1 cellular context compared by ENCODE assay signal in the genomic region with DNA sequence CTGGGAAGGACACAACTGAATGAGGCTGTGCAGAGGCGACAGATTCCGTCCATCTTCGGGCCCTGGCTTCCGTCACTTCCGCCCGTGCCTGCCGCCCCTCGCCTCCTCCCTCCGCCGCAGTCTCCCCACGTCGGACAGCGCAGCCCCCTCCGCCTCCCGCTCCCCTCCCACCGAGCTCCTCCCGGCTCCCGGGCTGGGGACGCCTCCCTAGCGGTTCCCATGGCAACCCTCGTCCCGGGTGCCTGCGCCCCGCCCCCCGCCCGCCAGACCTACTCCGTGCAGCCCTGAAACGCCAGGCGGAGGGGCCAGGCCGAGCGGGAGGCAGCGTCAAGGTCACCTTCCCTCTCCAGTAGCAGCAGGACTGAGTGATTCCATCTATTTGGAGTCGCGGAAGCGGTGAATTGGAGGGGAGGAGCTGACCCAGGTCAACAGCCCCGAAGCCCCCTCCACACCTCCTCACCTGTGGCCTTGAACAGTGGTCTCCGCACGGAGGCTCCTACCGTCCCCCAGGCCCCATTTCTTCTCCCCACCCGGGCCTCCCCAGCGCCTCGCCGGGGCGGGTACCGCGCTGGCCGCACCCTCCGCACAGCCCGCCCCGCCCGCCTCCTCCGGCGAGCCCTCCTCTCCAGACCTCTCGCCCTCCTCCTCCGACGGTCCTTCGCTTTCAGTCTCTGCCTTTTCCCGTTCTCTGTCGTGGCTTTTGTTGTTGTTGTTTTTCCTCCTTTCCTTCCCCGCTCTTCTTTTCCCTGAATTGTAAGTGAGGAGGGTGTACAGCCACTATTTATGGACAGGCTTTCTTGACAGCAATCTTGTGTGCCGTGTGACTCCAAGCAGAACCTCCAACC.
TF ChIP-seq lines count a peak whose summit lies in the region.

No MANE protein-coding gene starts in this region.

TF ChIP-seq in HepG2, 621 proteins besides CTCF, POLR2A, EP300 and RAD21 (continued from another document and continues in another):
- TF ChIP-seq, protein P1, sequence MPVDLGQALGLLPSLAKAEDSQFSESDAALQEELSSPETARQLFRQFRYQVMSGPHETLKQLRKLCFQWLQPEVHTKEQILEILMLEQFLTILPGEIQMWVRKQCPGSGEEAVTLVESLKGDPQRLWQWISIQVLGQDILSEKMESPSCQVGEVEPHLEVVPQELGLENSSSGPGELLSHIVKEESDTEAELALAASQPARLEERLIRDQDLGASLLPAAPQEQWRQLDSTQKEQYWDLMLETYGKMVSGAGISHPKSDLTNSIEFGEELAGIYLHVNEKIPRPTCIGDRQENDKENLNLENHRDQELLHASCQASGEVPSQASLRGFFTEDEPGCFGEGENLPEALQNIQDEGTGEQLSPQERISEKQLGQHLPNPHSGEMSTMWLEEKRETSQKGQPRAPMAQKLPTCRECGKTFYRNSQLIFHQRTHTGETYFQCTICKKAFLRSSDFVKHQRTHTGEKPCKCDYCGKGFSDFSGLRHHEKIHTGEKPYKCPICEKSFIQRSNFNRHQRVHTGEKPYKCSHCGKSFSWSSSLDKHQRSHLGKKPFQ (CRISPR knock-in tag; IDR thresholded peaks at IDR 0.05; ENCODE audit: insufficient replicate concordance): peak; percentile 79
- TF ChIP-seq, protein P2, sequence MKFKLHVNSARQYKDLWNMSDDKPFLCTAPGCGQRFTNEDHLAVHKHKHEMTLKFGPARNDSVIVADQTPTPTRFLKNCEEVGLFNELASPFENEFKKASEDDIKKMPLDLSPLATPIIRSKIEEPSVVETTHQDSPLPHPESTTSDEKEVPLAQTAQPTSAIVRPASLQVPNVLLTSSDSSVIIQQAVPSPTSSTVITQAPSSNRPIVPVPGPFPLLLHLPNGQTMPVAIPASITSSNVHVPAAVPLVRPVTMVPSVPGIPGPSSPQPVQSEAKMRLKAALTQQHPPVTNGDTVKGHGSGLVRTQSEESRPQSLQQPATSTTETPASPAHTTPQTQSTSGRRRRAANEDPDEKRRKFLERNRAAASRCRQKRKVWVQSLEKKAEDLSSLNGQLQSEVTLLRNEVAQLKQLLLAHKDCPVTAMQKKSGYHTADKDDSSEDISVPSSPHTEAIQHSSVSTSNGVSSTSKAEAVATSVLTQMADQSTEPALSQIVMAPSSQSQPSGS (CRISPR knock-in tag; IDR thresholded peaks at IDR 0.05): peak; percentile 96
- peak; percentile 58; the same call in 1 of the 2 replicates for TF ChIP-seq ZNF782 (CRISPR knock-in tag; IDR thresholded peaks at IDR 0.05; ENCODE audit: borderline replicate concordance)
- TF ChIP-seq, protein P3, sequence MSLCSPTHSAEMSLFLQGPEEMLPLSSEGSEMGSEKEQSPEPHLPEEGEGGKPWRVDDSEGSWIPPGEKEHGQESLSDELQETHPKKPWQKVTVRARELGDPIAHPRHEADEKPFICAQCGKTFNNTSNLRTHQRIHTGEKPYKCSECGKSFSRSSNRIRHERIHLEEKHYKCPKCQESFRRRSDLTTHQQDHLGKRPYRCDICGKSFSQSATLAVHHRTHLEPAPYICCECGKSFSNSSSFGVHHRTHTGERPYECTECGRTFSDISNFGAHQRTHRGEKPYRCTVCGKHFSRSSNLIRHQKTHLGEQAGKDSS (CRISPR knock-in tag; IDR thresholded peaks at IDR 0.05; ENCODE audit: borderline replicate concordance, low read depth): peak; percentile 96
- peak; percentile 98 for TF ChIP-seq ZNF124 (CRISPR knock-in tag; IDR thresholded peaks at IDR 0.05)
- TF ChIP-seq, protein P4, sequence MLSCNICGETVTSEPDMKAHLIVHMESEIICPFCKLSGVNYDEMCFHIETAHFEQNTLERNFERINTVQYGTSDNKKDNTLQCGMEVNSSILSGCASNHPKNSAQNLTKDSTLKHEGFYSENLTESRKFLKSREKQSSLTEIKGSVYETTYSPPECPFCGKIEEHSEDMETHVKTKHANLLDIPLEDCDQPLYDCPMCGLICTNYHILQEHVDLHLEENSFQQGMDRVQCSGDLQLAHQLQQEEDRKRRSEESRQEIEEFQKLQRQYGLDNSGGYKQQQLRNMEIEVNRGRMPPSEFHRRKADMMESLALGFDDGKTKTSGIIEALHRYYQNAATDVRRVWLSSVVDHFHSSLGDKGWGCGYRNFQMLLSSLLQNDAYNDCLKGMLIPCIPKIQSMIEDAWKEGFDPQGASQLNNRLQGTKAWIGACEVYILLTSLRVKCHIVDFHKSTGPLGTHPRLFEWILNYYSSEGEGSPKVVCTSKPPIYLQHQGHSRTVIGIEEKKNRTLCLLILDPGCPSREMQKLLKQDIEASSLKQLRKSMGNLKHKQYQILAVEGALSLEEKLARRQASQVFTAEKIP (CRISPR knock-in tag; IDR thresholded peaks at IDR 0.05; ENCODE audit: borderline replicate concordance): no peak
- peak; percentile 76 for TF ChIP-seq HOXA9 (CRISPR knock-in tag; IDR thresholded peaks at IDR 0.05; ENCODE audit: borderline replicate concordance)
- peak; percentile 92; the same call in 1 of the 2 replicates for TF ChIP-seq ZSCAN9 (CRISPR knock-in tag; IDR thresholded peaks at IDR 0.05; ENCODE audit: borderline replicate concordance)
- no peak for TF ChIP-seq HMGA1 (CRISPR knock-in tag; conservative IDR thresholded peaks at IDR 0.05)
- peak; percentile 85 for TF ChIP-seq GATAD1 (CRISPR knock-in tag; IDR thresholded peaks at IDR 0.05)
- TF ChIP-seq ZNF891 (CRISPR knock-in tag; IDR thresholded peaks at IDR 0.05): no peak; the same call in 1 of the 2 replicates
- 0 out of 2 replicates have a peak, but pooled peaks have one; percentile 40 for TF ChIP-seq PAX8 (CRISPR knock-in tag; IDR thresholded peaks at IDR 0.05; ENCODE audit: borderline replicate concordance)
- peak; percentile 98 for TF ChIP-seq SIN3A (IDR thresholded peaks at IDR 0.05; ENCODE audit: borderline replicate concordance, low read depth, low read length)
- TF ChIP-seq ATF7 (IDR thresholded peaks at IDR 0.05): no peak; the same call in 1 of the 2 replicates
- peak; percentile 77; the same call in 1 of the 2 replicates for TF ChIP-seq ATF7 (CRISPR knock-in tag; IDR thresholded peaks at IDR 0.05)
- peak; percentile 98; the same call in 1 of the 2 replicates for TF ChIP-seq ZNF674 (CRISPR knock-in tag; IDR thresholded peaks at IDR 0.05; ENCODE audit: low read depth)
- TF ChIP-seq ZNF484 (CRISPR knock-in tag; IDR thresholded peaks at IDR 0.05; ENCODE audit: borderline replicate concordance, low read depth): peak; percentile 66; the same call in 1 of the 2 replicates
- TF ChIP-seq SMAD3 (CRISPR knock-in tag; IDR thresholded peaks at IDR 0.05): peak; percentile 90
- peak; percentile 97 for TF ChIP-seq ZFP90 (CRISPR knock-in tag; IDR thresholded peaks at IDR 0.05; ENCODE audit: borderline replicate concordance)
- TF ChIP-seq EHMT2 (IDR thresholded peaks at IDR 0.05; ENCODE audit: borderline replicate concordance, low read depth, low read length): no peak
- TF ChIP-seq ZSCAN25 (CRISPR knock-in tag; IDR thresholded peaks at IDR 0.05): peak; percentile 78
- TF ChIP-seq, protein P5, sequence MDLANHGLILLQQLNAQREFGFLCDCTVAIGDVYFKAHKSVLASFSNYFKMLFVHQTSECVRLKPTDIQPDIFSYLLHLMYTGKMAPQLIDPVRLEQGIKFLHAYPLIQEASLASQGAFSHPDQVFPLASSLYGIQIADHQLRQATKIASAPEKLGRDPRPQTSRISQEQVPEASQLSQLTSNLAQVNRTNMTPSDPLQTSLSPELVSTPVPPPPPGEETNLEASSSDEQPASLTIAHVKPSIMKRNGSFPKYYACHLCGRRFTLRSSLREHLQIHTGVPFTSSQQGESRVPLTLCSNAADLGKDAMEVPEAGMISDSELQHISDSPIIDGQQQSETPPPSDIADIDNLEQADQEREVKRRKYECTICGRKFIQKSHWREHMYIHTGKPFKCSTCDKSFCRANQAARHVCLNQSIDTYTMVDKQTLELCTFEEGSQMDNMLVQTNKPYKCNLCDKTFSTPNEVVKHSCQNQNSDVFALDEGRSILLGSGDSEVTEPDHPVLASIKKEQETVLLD (CRISPR knock-in tag; IDR thresholded peaks at IDR 0.05; ENCODE audit: low read depth): peak; percentile 99
- peak; percentile 92 for TF ChIP-seq BCL6 (CRISPR knock-in tag; IDR thresholded peaks at IDR 0.05)
- TF ChIP-seq, protein P6, sequence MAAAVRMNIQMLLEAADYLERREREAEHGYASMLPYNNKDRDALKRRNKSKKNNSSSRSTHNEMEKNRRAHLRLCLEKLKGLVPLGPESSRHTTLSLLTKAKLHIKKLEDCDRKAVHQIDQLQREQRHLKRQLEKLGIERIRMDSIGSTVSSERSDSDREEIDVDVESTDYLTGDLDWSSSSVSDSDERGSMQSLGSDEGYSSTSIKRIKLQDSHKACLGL (CRISPR knock-in tag; IDR thresholded peaks at IDR 0.05): no peak
- TF ChIP-seq FOXM1 (CRISPR knock-in tag; IDR thresholded peaks at IDR 0.05): no peak
- TF ChIP-seq ZNF101 (CRISPR knock-in tag; IDR thresholded peaks at IDR 0.05; ENCODE audit: borderline replicate concordance, low read depth): 0 out of 2 replicates have a peak, but pooled peaks have one; percentile 25
- TF ChIP-seq, protein P7, sequence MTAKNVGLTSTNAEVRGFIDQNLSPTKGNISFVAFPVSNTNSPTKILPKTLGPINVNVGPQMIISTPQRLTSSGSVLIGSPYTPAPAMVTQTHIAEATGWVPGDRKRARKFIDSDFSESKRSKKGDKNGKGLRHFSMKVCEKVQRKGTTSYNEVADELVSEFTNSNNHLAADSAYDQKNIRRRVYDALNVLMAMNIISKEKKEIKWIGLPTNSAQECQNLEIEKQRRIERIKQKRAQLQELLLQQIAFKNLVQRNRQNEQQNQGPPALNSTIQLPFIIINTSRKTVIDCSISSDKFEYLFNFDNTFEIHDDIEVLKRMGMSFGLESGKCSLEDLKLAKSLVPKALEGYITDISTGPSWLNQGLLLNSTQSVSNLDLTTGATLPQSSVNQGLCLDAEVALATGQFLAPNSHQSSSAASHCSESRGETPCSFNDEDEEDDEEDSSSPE (CRISPR knock-in tag; IDR thresholded peaks at IDR 0.05): peak; percentile 91
- TF ChIP-seq ZNF256 (CRISPR knock-in tag; conservative IDR thresholded peaks at IDR 0.05): peak; percentile 82; the same call in 1 of the 2 replicates
- 0 out of 2 replicates have a peak, but pooled peaks have one; percentile 77 for TF ChIP-seq ZNF619 (CRISPR knock-in tag; IDR thresholded peaks at IDR 0.05)
- no peak for TF ChIP-seq ZNF30 (CRISPR knock-in tag; IDR thresholded peaks at IDR 0.05)
- TF ChIP-seq ZNF263 (CRISPR knock-in tag; IDR thresholded peaks at IDR 0.05): peak; percentile 93
- no peak; the same call in 1 of the 2 replicates for TF ChIP-seq CEBPG (CRISPR knock-in tag; IDR thresholded peaks at IDR 0.05)
- TF ChIP-seq SRSF9 (IDR thresholded peaks at IDR 0.05; ENCODE audit: borderline replicate concordance, insufficient read depth, low read depth, low read length, poor library complexity, severe bottlenecking): no peak
- TF ChIP-seq HIVEP1 (CRISPR knock-in tag; IDR thresholded peaks at IDR 0.05): peak; percentile 96
- peak; percentile 99 for TF ChIP-seq MIER3 (CRISPR knock-in tag; IDR thresholded peaks at IDR 0.05; ENCODE audit: borderline replicate concordance)
- 0 out of 2 replicates have a peak, but pooled peaks have one; percentile 95 for TF ChIP-seq TBP (CRISPR knock-in tag; IDR thresholded peaks at IDR 0.05)
- TF ChIP-seq, protein P8, sequence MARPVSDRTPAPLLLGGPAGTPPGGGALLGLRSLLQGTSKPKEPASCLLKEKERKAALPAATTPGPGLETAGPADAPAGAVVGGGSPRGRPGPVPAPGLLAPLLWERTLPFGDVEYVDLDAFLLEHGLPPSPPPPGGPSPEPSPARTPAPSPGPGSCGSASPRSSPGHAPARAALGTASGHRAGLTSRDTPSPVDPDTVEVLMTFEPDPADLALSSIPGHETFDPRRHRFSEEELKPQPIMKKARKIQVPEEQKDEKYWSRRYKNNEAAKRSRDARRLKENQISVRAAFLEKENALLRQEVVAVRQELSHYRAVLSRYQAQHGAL (CRISPR knock-in tag; IDR thresholded peaks at IDR 0.05; ENCODE audit: not compliant biosample characterization): peak; percentile 73
- no peak; the same call in none of the 2 replicates for TF ChIP-seq ZNF329 (CRISPR knock-in tag; IDR thresholded peaks at IDR 0.05; ENCODE audit: low read depth)
- peak; percentile 52 for TF ChIP-seq ZNF781 (CRISPR knock-in tag; IDR thresholded peaks at IDR 0.05; ENCODE audit: borderline replicate concordance, not compliant biosample characterization)
- TF ChIP-seq CCDC6 (CRISPR knock-in tag; IDR thresholded peaks at IDR 0.05): peak; percentile 97
- TF ChIP-seq SMARCC2 (IDR thresholded peaks at IDR 0.05): no peak
- TF ChIP-seq ZNF788 (CRISPR knock-in tag; IDR thresholded peaks at IDR 0.05; ENCODE audit: borderline replicate concordance): peak; percentile 99
- peak; percentile 94; the same call in 1 of the 2 replicates for TF ChIP-seq BRCA1 (CRISPR knock-in tag; IDR thresholded peaks at IDR 0.05)
- peak; percentile 82 for TF ChIP-seq HNRNPUL1 (IDR thresholded peaks at IDR 0.05; ENCODE audit: low read depth, low read length)
- peak; percentile 91 for TF ChIP-seq GTF3A (CRISPR knock-in tag; conservative IDR thresholded peaks at IDR 0.05)
- no peak for TF ChIP-seq GZF1 (CRISPR knock-in tag; IDR thresholded peaks at IDR 0.05)
- TF ChIP-seq ZNF17 (CRISPR knock-in tag; IDR thresholded peaks at IDR 0.05): no peak
- TF ChIP-seq XRCC5 (optimal IDR thresholded peaks at IDR 0.05; ENCODE audit: low read length): peak; percentile 93
- peak; percentile 74 for TF ChIP-seq TAF1 (CRISPR knock-in tag; IDR thresholded peaks at IDR 0.05)
- 0 out of 2 replicates have a peak, but pooled peaks have one; percentile 75 for TF ChIP-seq ZNF672 (CRISPR knock-in tag; IDR thresholded peaks at IDR 0.05)
- TF ChIP-seq, protein P9, sequence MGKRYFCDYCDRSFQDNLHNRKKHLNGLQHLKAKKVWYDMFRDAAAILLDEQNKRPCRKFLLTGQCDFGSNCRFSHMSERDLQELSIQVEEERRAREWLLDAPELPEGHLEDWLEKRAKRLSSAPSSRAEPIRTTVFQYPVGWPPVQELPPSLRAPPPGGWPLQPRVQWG (CRISPR knock-in tag; IDR thresholded peaks at IDR 0.05; ENCODE audit: borderline replicate concordance, low read depth): no peak
- TF ChIP-seq GABPB1 (CRISPR knock-in tag; IDR thresholded peaks at IDR 0.05): peak; percentile 93
- TF ChIP-seq, protein P10, sequence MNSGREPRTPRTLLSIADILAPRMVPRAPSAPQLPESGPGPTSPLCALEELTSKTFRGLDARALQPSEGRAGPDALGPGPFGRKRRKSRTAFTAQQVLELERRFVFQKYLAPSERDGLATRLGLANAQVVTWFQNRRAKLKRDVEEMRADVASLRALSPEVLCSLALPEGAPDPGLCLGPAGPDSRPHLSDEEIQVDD (CRISPR knock-in tag; IDR thresholded peaks at IDR 0.05; ENCODE audit: borderline replicate concordance): 0 out of 2 replicates have a peak, but pooled peaks have one; percentile 64
- TF ChIP-seq ZNF75D (CRISPR knock-in tag; IDR thresholded peaks at IDR 0.05; ENCODE audit: borderline replicate concordance): no peak
- 0 out of 2 replicates have a peak, but pooled peaks have one; percentile 15 for TF ChIP-seq CHD4 (IDR thresholded peaks at IDR 0.05; ENCODE audit: borderline replicate concordance, low read length)
- peak; percentile 79; the same call in 1 of the 2 replicates for TF ChIP-seq PITX1 (CRISPR knock-in tag; IDR thresholded peaks at IDR 0.05)
- TF ChIP-seq ATF1 (CRISPR knock-in tag; IDR thresholded peaks at IDR 0.05): no peak
